In the genomic region with DNA sequence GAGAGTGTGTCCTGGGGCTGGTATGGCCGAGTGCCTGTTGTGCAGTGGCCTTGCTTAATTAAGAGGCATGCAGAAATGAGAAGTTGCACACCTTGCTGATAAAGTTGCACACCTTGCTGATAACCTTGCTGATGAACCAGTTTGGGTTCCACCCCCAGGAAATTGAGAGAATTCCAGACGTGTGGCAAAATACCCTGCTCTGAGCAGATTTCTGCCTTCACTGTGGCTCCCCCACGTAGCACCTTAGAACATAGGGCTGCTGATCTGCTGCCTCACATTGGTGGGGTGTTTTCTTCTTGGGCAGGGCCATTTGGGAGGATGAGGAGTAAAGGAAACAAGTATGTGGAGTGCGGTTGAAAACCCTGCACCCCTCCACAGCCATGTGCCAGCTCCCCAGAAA, we compare ENCODE assay signal across 33 cellular contexts.
"Had no signal": no experiment of that assay in that cellular context is flagged by ENCODE, and none has a peak within 500 bp of the region (broad histone marks: within the 10 kb centered on the region; RNA-seq: fewer than 3 reads in every experiment).

No MANE protein-coding gene starts in this region.

- H3K9me3 ChIP-seq: adrenal gland, ascending aorta, body of pancreas, breast epithelium had no signal

- FAIRE-seq: astrocyte, bronchial epithelial cell had no signal

- H3K4me3 ChIP-seq: adrenal gland, ascending aorta, body of pancreas, breast epithelium, cardiac muscle cell had no signal

- DNase-seq: activated effector memory CD4-positive, alpha-beta T cell treated with anti-CD3 and anti-CD28 coated beads, Interleukin-2, amount 50 U/mL, for 16 hours; activated effector memory CD4-positive, alpha-beta T cell treated with Interleukin-2 at 50 U/mL for 16 hours; activated gamma-delta T cell; activated gamma-delta T cell treated with Interleukin-2 at 50 U/mL for 16 hours; activated naive CD4-positive, alpha-beta T cell; activated naive CD4-positive, alpha-beta T cell treated with anti-CD3 and anti-CD28 coated beads for 36 hours; activated naive CD4-positive, alpha-beta T cell treated with anti-CD3 and anti-CD28 coated beads, Interleukin-2, amount 10 ng/mL, durations not matched to agents 7 days and 5 days; activated naive CD4-positive, alpha-beta T cell treated with anti-CD3 and anti-CD28 coated beads, Interleukin-2, amount 50 U/mL, for 16 hours; activated naive CD4-positive, alpha-beta T cell treated with Interleukin-2 at 50 U/mL for 16 hours; activated naive CD8-positive, alpha-beta T cell treated with anti-CD3 and anti-CD28 coated beads for 36 hours; activated naive CD8-positive, alpha-beta T cell treated with anti-CD3 and anti-CD28 coated beads, Interleukin-2, amount 10 ng/mL, durations not matched to agents 7 days and 5 days; activated naive CD8-positive, alpha-beta T cell treated with anti-CD3 and anti-CD28 coated beads, Interleukin-2, amount 50 U/mL, for 24 hours; activated T-cell treated with anti-CD3 and anti-CD28 coated beads, Interleukin-2, amount 50 U/mL, for 1 hour; activated T-cell treated with anti-CD3 and anti-CD28 coated beads, Interleukin-2, amount 50 U/mL, for 24 hours; activated T-cell treated with anti-CD3 and anti-CD28 coated beads, Interleukin-2, amount 50 U/mL, for 4 hours; activated T-cell treated with anti-CD3 and anti-CD28 coated beads, Interleukin-2, amount 50 U/mL, for 48 hours; activated T-cell treated with anti-CD3 and anti-CD28 coated beads, Interleukin-2, amount 50 U/mL, for 72 hours; adrenal gland; amniotic stem cell; amygdala; anterior cingulate cortex; aorta; body of pancreas; brain microvascular endothelial cell; central memory CD4-positive, alpha-beta T cell; cerebellar nuclear complex had no signal

- H3K27ac ChIP-seq: adrenal gland, ascending aorta, body of pancreas, brain microvascular endothelial cell, breast epithelium, cardiac muscle cell had no signal

- H3K4me1 ChIP-seq: adrenal gland, ascending aorta, body of pancreas, breast epithelium had no signal

- ATAC-seq: activated naive CD4-positive, alpha-beta T cell treated with anti-CD3 and anti-CD28 coated beads, Interleukin-2, amount 50 U/mL, for 72 hours; activated naive CD8-positive, alpha-beta T cell treated with anti-CD3 and anti-CD28 coated beads, Interleukin-2, amount 50 U/mL, for 24 hours; activated T-cell treated with anti-CD3 and anti-CD28 coated beads, Interleukin-2, amount 50 U/mL, for 4 hours; activated T-cell treated with anti-CD3 and anti-CD28 coated beads, Interleukin-2, amount 50 U/mL, for 72 hours; activated T-helper 17 cell treated with anti-CD3 and anti-CD28 coated beads, Interleukin-2, amount 50 U/mL, for 72 hours; body of pancreas had no signal

- H3K27me3 ChIP-seq: adrenal gland, ascending aorta, body of pancreas, brain microvascular endothelial cell, breast epithelium, cardiac muscle cell had no signal
